Comparison of ENCODE assay signal across 21 cellular contexts in genomic region chr5:150614651-150615040, GRCh38. TPM values are rescaled to one million over a fixed set of nuclear protein-coding genes. Genes with fewer than 3 reads are reported as not detected.
DNase-seq lines count a peak whose midpoint lies in the region; ATAC-seq and TF ChIP-seq lines count a peak whose summit lies in the region.
"Had no signal": no experiment of that assay in that cellular context is flagged by ENCODE, and none has a peak within 500 bp of the region (broad histone marks: within the 10 kb centered on the region; RNA-seq: fewer than 3 reads in every experiment).

No MANE protein-coding gene starts in this region.

- H3K9me3 ChIP-seq in HCT116 (ENCODE audit: control insufficient read depth in 1 of 2, insufficient read depth in 1 of 2, low read depth in 1 of 2, low read length in 2 of 2) (no peaks in the 10 kb centered on the region), mammary epithelial cell (replicated peaks; ENCODE audit: insufficient read depth, low read length) (no peaks in the 10 kb centered on the region), lower lobe of right lung (no peaks in the 10 kb centered on the region), subcutaneous abdominal adipose tissue (ENCODE audit: control insufficient read depth in 5 of 5, low read length in 5 of 5) (no peaks in the 10 kb centered on the region), BE2C (no peaks in the 10 kb centered on the region)
- H3K9me3 ChIP-seq: Caco-2, SJCRH30, testis had no signal

- no peak overlapping the region for H2AK5ac ChIP-seq in mesendoderm (ENCODE audit: low read length)

- H3K4me2 ChIP-seq in HCT116 (ENCODE audit: low read length) (peak overlapping the region; percentile 53), mammary epithelial cell (ENCODE audit: insufficient read depth, low read depth, low read length) (peak overlapping the region; percentile 57), mesendoderm (ENCODE audit: low read length) (no peak overlapping the region)

- H4K20me1 ChIP-seq in HCT116 (ENCODE audit: insufficient read depth), result no peaks in the 10 kb centered on the region
- no peaks in the 10 kb centered on the region for H4K20me1 ChIP-seq in mammary epithelial cell (ENCODE audit: insufficient read depth, low read length)

- in situ Hi-C loops in mammary epithelial cell (cut with MboI; ENCODE audit: low sequenced_read_pairs in 2 of 2), result no loop called here

- H4K8ac ChIP-seq in mesendoderm (ENCODE audit: low read depth, low read length), result no peak overlapping the region

- RAD21 ChIA-PET in HCT116 (lab: Charles Lee; ENCODE audit: low non-redundant PET in 1 of 2, low total read pairs in 2 of 2, uncharacterized antibody in 2 of 2, unreplicated experiment in 2 of 2), result no interaction called here

- H3K36me3 ChIP-seq in HCT116 (ENCODE audit: control insufficient read depth in 1 of 2, insufficient read depth in 2 of 2, low read length in 2 of 2) (no peaks in the 10 kb centered on the region), mammary epithelial cell (ENCODE audit: insufficient read depth, low read length) (no peaks in the 10 kb centered on the region), lower lobe of right lung (no peaks in the 10 kb centered on the region), subcutaneous abdominal adipose tissue (ENCODE audit: control insufficient read depth in 5 of 5, insufficient read depth in 5 of 5, low read length in 5 of 5) (no peaks in the 10 kb centered on the region), mesendoderm (ENCODE audit: control insufficient read depth, insufficient read depth, low read length) (no peaks in the 10 kb centered on the region), BE2C (no peaks in the 10 kb centered on the region)
- H3K36me3 ChIP-seq: SJCRH30 had no signal

- H2BK15ac ChIP-seq in mesendoderm (replicated peaks; ENCODE audit: low read depth), result no peak overlapping the region

- H3K27ac ChIP-seq in HCT116 (ENCODE audit: low read depth, low read length) (no peak overlapping the region), mammary epithelial cell (ENCODE audit: insufficient read depth, low read depth, low read length) (no peak overlapping the region), lower lobe of right lung (peak overlapping the region; percentile 62), subcutaneous abdominal adipose tissue (ENCODE audit: low read depth, low read length) (peak overlapping the region; percentile 85), mesendoderm (ENCODE audit: low read depth, low read length) (no peak overlapping the region)
- H3K27ac ChIP-seq: SJCRH30 had no signal

- H3K23ac ChIP-seq in mesendoderm (ENCODE audit: low read length), result no peak overlapping the region

- no peaks in the 10 kb centered on the region for H3K79me2 ChIP-seq in HCT116 (ENCODE audit: insufficient read depth, low read length)
- no peaks in the 10 kb centered on the region for H3K79me2 ChIP-seq in mammary epithelial cell (ENCODE audit: insufficient read depth, low read length)
- no peaks in the 10 kb centered on the region for H3K79me2 ChIP-seq in mesendoderm (ENCODE audit: control insufficient read depth, insufficient read depth, low read length)

- H3K27me3 ChIP-seq in HCT116 (ENCODE audit: insufficient read depth, low read length), result no peaks in the 10 kb centered on the region
- H3K27me3 ChIP-seq in mammary epithelial cell (ENCODE audit: insufficient read depth, low read length), result no peaks in the 10 kb centered on the region
- no peaks in the 10 kb centered on the region for H3K27me3 ChIP-seq in lower lobe of right lung (ENCODE audit: low read depth)
- H3K27me3 ChIP-seq in subcutaneous abdominal adipose tissue (ENCODE audit: control insufficient read depth in 5 of 5, insufficient read depth in 4 of 5, low read length in 5 of 5), result no peaks in the 10 kb centered on the region
- H3K27me3 ChIP-seq in mesendoderm (ENCODE audit: insufficient read depth, low read length, poor library complexity), result no peaks in the 10 kb centered on the region
- no peaks in the 10 kb centered on the region for H3K27me3 ChIP-seq in BE2C
- H3K27me3 ChIP-seq: SJCRH30, testis had no signal

- ATAC-seq in HCT116 (peak; percentile 15; the same call in 1 of the 2 replicates), lower lobe of right lung (no peak), GM19035 (IDR thresholded peaks at IDR 0.05; ENCODE audit: unreplicated experiment) (no peak)

- H2AFZ ChIP-seq in HCT116 (ENCODE audit: low read depth, low read length, poor library complexity, severe bottlenecking) (no peak overlapping the region), mammary epithelial cell (ENCODE audit: low read depth, low read length) (peak overlapping the region; percentile 73)

- no peak for TF ChIP-seq POLR2A in HCT116 (IDR thresholded peaks at IDR 0.05; ENCODE audit: borderline replicate concordance, extremely low read depth, insufficient read depth, insufficient read length)

- DNase-seq in HCT116 (ENCODE audit: low read depth, low spot score) (no peak), mammary epithelial cell (no peak), lower lobe of right lung (no peak), mesendoderm (no peak), NCI-H1930 (lab: John Stamatoyannopoulos, UW) (no peak), BE2C (no peak)
- DNase-seq: activated CD4-positive, alpha-beta T cell treated with anti-CD3 and anti-CD28 coated beads, Interleukin-2, amount 50 U/mL, for 48 hours; activated gamma-delta T cell treated with Interleukin-2 at 50 U/mL for 16 hours; amniotic stem cell; cerebellar nuclear complex; effector memory CD4-positive, alpha-beta T cell; mesenchymal stem cell; NCI-H1105 treated with DMSO at 0.1 percent for 48 hours; NCI-H2107; nephron progenitor cell; SJCRH30 had no signal

- TF ChIP-seq CTCF in HCT116 (IDR thresholded peaks at IDR 0.05 in 2 of 3, conservative IDR thresholded peaks at IDR 0.05 in 1 of 3; ENCODE audit: borderline replicate concordance in 1 of 3, insufficient read depth in 1 of 3, low read depth in 2 of 3, low read length in 2 of 3), result no peak
- TF ChIP-seq CTCF in mammary epithelial cell (conservative IDR thresholded peaks at IDR 0.05 in 1 of 2, IDR thresholded peaks at IDR 0.05 in 1 of 2; ENCODE audit: extremely low read depth in 1 of 2, insufficient read depth in 1 of 2, low read depth in 1 of 2, low read length in 2 of 2), result no peak
- TF ChIP-seq CTCF in lower lobe of right lung (IDR thresholded peaks at IDR 0.05), result no peak
- TF ChIP-seq CTCF in BE2C (IDR thresholded peaks at IDR 0.05; ENCODE audit: low read depth, low read length), result no peak

- no TSS peak for BruUV-seq in HCT116 (replicated peaks; lab: Mats Ljungman, UMichigan)
- BruUV-seq in mammary epithelial cell (replicated peaks; lab: Mats Ljungman, UMichigan), result no TSS peak

- intact Hi-C loops in HCT116 (cut with micrococcal nuclease) (no loop called here), mammary epithelial cell (cut with micrococcal nuclease) (no loop called here), lower lobe of right lung (cut with DNase I) (no loop called here)

- H3K56ac ChIP-seq in mesendoderm (ENCODE audit: low read length), result no peak overlapping the region

- peaks cover 29 to 36% of the 10 kb centered on the region in 2 experiments for H3K4me1 ChIP-seq in HCT116 (ENCODE audit: control insufficient read depth in 1 of 2, insufficient read depth in 2 of 2, low read length in 2 of 2)
- H3K4me1 ChIP-seq in mammary epithelial cell (ENCODE audit: insufficient read depth, low read length), result peaks cover 26% of the 10 kb centered on the region
- peaks cover 91% of the 10 kb centered on the region for H3K4me1 ChIP-seq in lower lobe of right lung
- peaks cover 29 to 94% (median 75%) of the 10 kb centered on the region in 5 donors for H3K4me1 ChIP-seq in subcutaneous abdominal adipose tissue (ENCODE audit: control insufficient read depth in 5 of 5, insufficient read depth in 5 of 5, low read length in 5 of 5)
- peaks cover 4% of the 10 kb centered on the region for H3K4me1 ChIP-seq in mesendoderm (ENCODE audit: control insufficient read depth, low read depth, low read length)
- peaks cover 47% of the 10 kb centered on the region for H3K4me1 ChIP-seq in BE2C

- dilution Hi-C loops in mammary epithelial cell (cut with HindIII; ENCODE audit: low sequenced_read_pairs), result no loop called here

- 89% methylated on average over 4 of the region's 4 CpGs for WGBS in mammary epithelial cell (ENCODE audit: low coverage, missing lambda C conversion rate)
- no CpG with 5 or more reads among the region's 4 CpGs for WGBS in mesendoderm (ENCODE audit: extremely low coverage, insufficient coverage, low lambda C conversion rate)

- no peak overlapping the region for H3K4me3 ChIP-seq in HCT116 (replicated peaks in 1 of 2; ENCODE audit: low read depth in 1 of 2, low read length in 2 of 2)
- H3K4me3 ChIP-seq in mammary epithelial cell (replicated peaks in 1 of 3; ENCODE audit: insufficient read depth in 1 of 3, low read depth in 2 of 3, low read length in 3 of 3), result no peak overlapping the region
- H3K4me3 ChIP-seq in lower lobe of right lung, result no peak overlapping the region
- no peak overlapping the region for H3K4me3 ChIP-seq in subcutaneous abdominal adipose tissue (ENCODE audit: low read depth in 1 of 5, low read length in 5 of 5)
- H3K4me3 ChIP-seq in mesendoderm (ENCODE audit: low read length), result no peak overlapping the region
- no peak overlapping the region for H3K4me3 ChIP-seq in BE2C (ENCODE audit: low read depth, low read length)
- H3K4me3 ChIP-seq: SJCRH30, testis had no signal

- H4K5ac ChIP-seq in mesendoderm (ENCODE audit: low read length), result no peak overlapping the region

- TF ChIP-seq RAD21 in HCT116 (IDR thresholded peaks at IDR 0.05; ENCODE audit: low read depth), result no peak

- H2BK120ac ChIP-seq in mesendoderm (ENCODE audit: low read depth, low read length), result no peak overlapping the region

- no peaks in the 10 kb centered on the region for H3K9me2 ChIP-seq in HCT116 (ENCODE audit: insufficient read depth)

- H3K79me1 ChIP-seq in mesendoderm (ENCODE audit: low read length), result no peaks in the 10 kb centered on the region

- POLR2A ChIA-PET in HCT116 (lab: Charles Lee), result no interaction called here

- H3K18ac ChIP-seq in mesendoderm (ENCODE audit: low read length), result no peak overlapping the region

- no peak overlapping the region for H3K4ac ChIP-seq in mesendoderm (ENCODE audit: low read depth, low read length)

- CTCF ChIA-PET in HCT116 (lab: Charles Lee), result no interaction called here
- CTCF ChIA-PET in mammary epithelial cell (lab: Charles Lee; ENCODE audit: low non-redundant PET), result no interaction called here

- H3K9ac ChIP-seq in HCT116 (ENCODE audit: low read length) (no peak overlapping the region), mammary epithelial cell (ENCODE audit: insufficient read depth, low read length) (no peak overlapping the region), subcutaneous abdominal adipose tissue (ENCODE audit: low read length in 5 of 5) (peak overlapping the region in 1 of 5 donors; percentile 15), mesendoderm (ENCODE audit: low read length) (no peak overlapping the region)

- H2BK5ac ChIP-seq in mesendoderm (ENCODE audit: low read length), result no peak overlapping the region

RNA-seq across cellular contexts. Expression of gene SYNPO, which starts 25.8 kb away (rescaled TPM):
- total RNA-seq in HCT116 (2021; ENCODE audit: unreplicated experiment), result 8.2 TPM
- 7.5 and 8.6 TPM in 2 replicates for polyA plus RNA-seq in HCT116 (2012)
- total RNA-seq in mammary epithelial cell, result 1 to 10 TPM; 1.3 to 5.3 TPM
- polyA plus RNA-seq in mammary epithelial cell, result 2.6 TPM
- 23.9 TPM for polyA minus RNA-seq in mammary epithelial cell
- total RNA-seq in lower lobe of right lung, result 90.6 TPM
- 1.7 TPM for polyA plus RNA-seq in mesendoderm (2013, experiment 1 of 2)
- polyA plus RNA-seq in mesendoderm (2013, experiment 2 of 2), result 1.6 TPM
- polyA plus RNA-seq in BE2C (2012; ENCODE audit: insufficient read depth, insufficient read length, low read depth), result 35.2 TPM

RNA-seq across cellular contexts. Expression of gene MYOZ3, which starts 46.4 kb away (rescaled TPM):
- total RNA-seq in HCT116 (2021; ENCODE audit: unreplicated experiment) (0.10 TPM), mammary epithelial cell (not detected), lower lobe of right lung (0.92 TPM)
- polyA plus RNA-seq in HCT116 (2012), result 0.04 and 0.06 TPM in 2 replicates
- polyA plus RNA-seq in mammary epithelial cell, result not detected
- not detected for polyA minus RNA-seq in mammary epithelial cell
- polyA plus RNA-seq in mesendoderm (2013, experiment 1 of 2), result 11.8 TPM
- polyA plus RNA-seq in mesendoderm (2013, experiment 2 of 2), result 11.5 TPM
- 1.4 TPM for polyA plus RNA-seq in BE2C (2012; ENCODE audit: insufficient read depth, insufficient read length, low read depth)
- total RNA-seq: Caco-2, Daoy had no signal

Comparison
In these comparisons a context has a peak if more than half of its experiments do, and no peak if none do; other contexts are left out.
1. H3K27ac ChIP-seq: peak in lower lobe of right lung (single experiment) and subcutaneous abdominal adipose tissue (single experiment); none in HCT116 (single experiment), mammary epithelial cell (single experiment) and mesendoderm (single experiment).